11 cellular contexts compared by ENCODE assay signal in genomic region chr7:137954614-137955013, GRCh38. TPM values are rescaled to one million over a fixed set of nuclear protein-coding genes. Genes with fewer than 3 reads are reported as not detected.
A peak's percentile ranks its signal among the peaks of the same experiment; 100 is the strongest.
DNase-seq lines count a peak whose midpoint lies in the region; ATAC-seq and TF ChIP-seq lines count a peak whose summit lies in the region.
"Had no signal": no experiment of that assay in that cellular context is flagged by ENCODE, and none has a peak within 500 bp of the region (broad histone marks: within the 10 kb centered on the region; RNA-seq: fewer than 3 reads in every experiment).

No MANE protein-coding gene starts in this region.

- H2AK5ac ChIP-seq in IMR-90 (ENCODE audit: low read depth, low read length), result peak overlapping the region; percentile 74
- H2AK5ac ChIP-seq in mesenchymal stem cell (ENCODE audit: low read length, severe bottlenecking), result peak overlapping the region; percentile 33

- ATAC-seq in IMR-90 (ENCODE audit: low read depth), result no peak; the same call in 1 of the 2 replicates
- no peak for ATAC-seq in GM19463 (IDR thresholded peaks at IDR 0.05; ENCODE audit: unreplicated experiment)

- peaks cover 36% of the 10 kb centered on the region for H3K9me1 ChIP-seq in IMR-90 (ENCODE audit: insufficient read depth, low read length)

- peak overlapping the region in 1 of 2 experiments; percentile 76 for H2BK12ac ChIP-seq in mesenchymal stem cell (ENCODE audit: low read length in 2 of 2)

- no peak for TF ChIP-seq EP300 in tibial nerve (IDR thresholded peaks at IDR 0.05)

- peak overlapping the region; percentile 37; the same call in 1 of the 2 replicates for H3K4me2 ChIP-seq in IMR-90 (ENCODE audit: low read depth, low read length)
- no peak overlapping the region for H3K4me2 ChIP-seq in mesenchymal stem cell (ENCODE audit: low read length, poor library complexity, severe bottlenecking)

- H2BK20ac ChIP-seq in IMR-90 (ENCODE audit: low read depth, low read length), result peak overlapping the region; percentile 7; the same call in 1 of the 2 replicates

- DNase-seq in IMR-90 (peak; percentile 42), astrocyte of the spinal cord (ENCODE audit: low read depth, low spot score) (peak; percentile 46), mesenchymal stem cell (peak; percentile 88), tibial nerve (ENCODE audit: low spot score in 2 of 2) (no peak), SW480 (ENCODE audit: low spot score) (no peak), A172 (ENCODE audit: low spot score) (no peak)
- DNase-seq: anterior cingulate cortex; DND-41; naive B cell; stimulated activated CD4-positive, alpha-beta T cell treated with anti-CD3 and anti-CD28 coated beads, Interleukin-12 subunit alpha, Interleukin-12 subunit beta, amount 100 ng/mL, for 4 hours had no signal

- peak overlapping the region; percentile 40; the same call in 1 of the 2 replicates for H3K56ac ChIP-seq in IMR-90 (ENCODE audit: extremely low read depth, insufficient read depth, low read length)

- peaks cover 6% of the 10 kb centered on the region; the same call in 1 of the 2 replicates for H3K36me3 ChIP-seq in IMR-90 (ENCODE audit: control insufficient read depth, insufficient read depth, low read length)
- H3K36me3 ChIP-seq in mesenchymal stem cell (ENCODE audit: control insufficient read depth in 1 of 2, insufficient read depth in 2 of 2, low read depth in 1 of 2, low read length in 2 of 2), result peaks cover 0 to 14% of the 10 kb centered on the region in 2 experiments
- no peaks in the 10 kb centered on the region for H3K36me3 ChIP-seq in tibial nerve

- peak overlapping the region; percentile 58; the same call in 1 of the 2 replicates for H3K14ac ChIP-seq in IMR-90 (replicated peaks; ENCODE audit: low read depth, low read length)
- no peak overlapping the region for H3K14ac ChIP-seq in mesenchymal stem cell (ENCODE audit: low read length in 2 of 2)

- 0 out of 2 replicates have a peak overlapping the region, but pooled peaks have one; percentile 7 for H3K23ac ChIP-seq in IMR-90 (ENCODE audit: low read depth, low read length)
- H3K23ac ChIP-seq in mesenchymal stem cell (ENCODE audit: low read length in 2 of 2), result no peak overlapping the region

- H3K18ac ChIP-seq in IMR-90 (ENCODE audit: low read depth, low read length) (peak overlapping the region; percentile 58; the same call in 1 of the 2 replicates), mesenchymal stem cell (ENCODE audit: low read depth in 1 of 2, low read length in 2 of 2) (peak overlapping the region; percentile 37 to 46)

- no peaks in the 10 kb centered on the region for H3K27me3 ChIP-seq in IMR-90 (ENCODE audit: control insufficient read depth, insufficient read depth, low read length)
- no peaks in the 10 kb centered on the region for H3K27me3 ChIP-seq in mesenchymal stem cell (ENCODE audit: control insufficient read depth in 1 of 2, insufficient read depth in 1 of 2, low read length in 2 of 2)
- H3K27me3 ChIP-seq in tibial nerve, result no peaks in the 10 kb centered on the region

- TF ChIP-seq POLR2A in IMR-90 (IDR thresholded peaks at IDR 0.05; ENCODE audit: low read depth, low read length) (no peak), tibial nerve (IDR thresholded peaks at IDR 0.05) (no peak)

- peak overlapping the region; percentile 55; the same call in 1 of the 2 replicates for H3K4ac ChIP-seq in IMR-90 (ENCODE audit: low read depth, low read length)
- H3K4ac ChIP-seq in mesenchymal stem cell (ENCODE audit: low read depth in 1 of 2, low read length in 2 of 2), result peak overlapping the region in 1 of 2 experiments; percentile 22

- no peak overlapping the region for H2AFZ ChIP-seq in IMR-90 (replicated peaks; ENCODE audit: low read length, poor library complexity)
- no peak overlapping the region for H2AFZ ChIP-seq in mesenchymal stem cell (ENCODE audit: low read depth, low read length)

- H4K91ac ChIP-seq in IMR-90 (ENCODE audit: insufficient read depth, low read depth, low read length), result peak overlapping the region; percentile 7; the same call in 1 of the 2 replicates
- H4K91ac ChIP-seq in mesenchymal stem cell (ENCODE audit: low read length), result no peak overlapping the region

- H3K9me3 ChIP-seq in IMR-90 (ENCODE audit: control insufficient read depth, insufficient read depth, low read length), result no peaks in the 10 kb centered on the region
- no peaks in the 10 kb centered on the region for H3K9me3 ChIP-seq in mesenchymal stem cell (ENCODE audit: control insufficient read depth, low read length)
- no peaks in the 10 kb centered on the region for H3K9me3 ChIP-seq in tibial nerve

- no peak overlapping the region for H3K9ac ChIP-seq in IMR-90 (ENCODE audit: low read depth, low read length)
- H3K9ac ChIP-seq in mesenchymal stem cell (ENCODE audit: low read length), result no peak overlapping the region

- CTCF ChIA-PET in IMR-90 (lab: Yijun Ruan, JAX), result interaction anchor here (1.8 kb wide), 1 partner anchor 12 kb away, joined by 4 read pairs; no protein-coding TSS in a partner anchor

- H4K20me1 ChIP-seq in IMR-90 (ENCODE audit: insufficient read depth, low read length), result peaks cover 88% of the 10 kb centered on the region

- no TSS peak for BruUV-seq in IMR-90 (replicated peaks; lab: Mats Ljungman, UMichigan)

- WGBS in IMR-90 (ENCODE audit: extremely low coverage in 2 of 2, insufficient read length in 1 of 2), 2 experiments, result no CpG with 5 or more reads among the region's 2 CpGs
- WGBS in mesenchymal stem cell, result 10% methylated on average over 2 of the region's 2 CpGs
- WGBS in tibial nerve, 2 donors, result 35 to 60% methylated on average over 2 of the region's 2 CpGs

- H2BK5ac ChIP-seq in IMR-90 (ENCODE audit: low read depth, low read length, poor library complexity, severe bottlenecking) (peak overlapping the region; percentile 85), mesenchymal stem cell (ENCODE audit: low read depth, low read length, poor library complexity, severe bottlenecking) (no peak overlapping the region)

- H3K79me1 ChIP-seq in IMR-90 (ENCODE audit: low read depth in 1 of 2, low read length in 2 of 2), result peaks cover 45 to 93% of the 10 kb centered on the region in 2 experiments
- peaks cover 5% of the 10 kb centered on the region for H3K79me1 ChIP-seq in mesenchymal stem cell (replicated peaks; ENCODE audit: low read length, poor library complexity, severe bottlenecking)

- intact Hi-C loops in IMR-90 (cut with micrococcal nuclease), result no loop called here

- peak overlapping the region; percentile 19; the same call in 1 of the 2 replicates for H4K5ac ChIP-seq in IMR-90 (ENCODE audit: low read depth, low read length)

- H3K27ac ChIP-seq in IMR-90 (ENCODE audit: insufficient read depth, low read length) (no peak overlapping the region), mesenchymal stem cell (ENCODE audit: low read length, poor library complexity, severe bottlenecking) (peak overlapping the region; percentile 94), tibial nerve (peak overlapping the region in 3 of 4 donors; percentile 70 to 87 (median 81))

- POLR2A ChIA-PET in IMR-90 (lab: Charles Lee; ENCODE audit: unreplicated experiment), result no interaction called here

- H3K4me3 ChIP-seq in IMR-90 (ENCODE audit: insufficient read depth, low read depth, low read length) (no peak overlapping the region), astrocyte of the spinal cord (ENCODE audit: low read depth, low read length) (no peak overlapping the region), mesenchymal stem cell (ENCODE audit: insufficient read depth in 1 of 2, low read depth in 1 of 2, low read length in 2 of 2) (no peak overlapping the region), tibial nerve (no peak overlapping the region)

- dilution Hi-C loops in IMR-90 (cut with HindIII; ENCODE audit: low sequenced_read_pairs, unreplicated experiment), result no loop called here

- in situ Hi-C loops in IMR-90 (cut with MboI; ENCODE audit: low sequenced_read_pairs), result no loop called here
- in situ Hi-C loops in astrocyte of the spinal cord (cut with HindIII; ENCODE audit: low sequenced_read_pairs), result no loop called here

- H4K8ac ChIP-seq in IMR-90 (ENCODE audit: low read depth in 2 of 2, low read length in 2 of 2), result peak overlapping the region in 1 of 2 experiments; percentile 20; a peak in 3 of 4 replicates
- peak overlapping the region; percentile 55 for H4K8ac ChIP-seq in mesenchymal stem cell (ENCODE audit: low read length)

- H2BK120ac ChIP-seq in IMR-90 (ENCODE audit: low read depth, low read length) (peak overlapping the region; percentile 35; the same call in 1 of the 2 replicates), mesenchymal stem cell (ENCODE audit: low read depth, low read length) (no peak overlapping the region)

- TF ChIP-seq CTCF in IMR-90 (conservative IDR thresholded peaks at IDR 0.05; ENCODE audit: low read depth, low read length), result no peak
- no peak for TF ChIP-seq CTCF in astrocyte of the spinal cord (IDR thresholded peaks at IDR 0.05; ENCODE audit: low read depth, low read length)
- no peak for TF ChIP-seq CTCF in tibial nerve (IDR thresholded peaks at IDR 0.05)

- TF ChIP-seq RAD21 in IMR-90 (IDR thresholded peaks at IDR 0.05; ENCODE audit: low read length), result no peak

- H3K4me1 ChIP-seq in IMR-90 (ENCODE audit: control insufficient read depth, insufficient read depth, low read length) (peaks cover 25% of the 10 kb centered on the region), mesenchymal stem cell (ENCODE audit: control insufficient read depth, insufficient read depth, low read depth, low read length) (peaks cover 16% of the 10 kb centered on the region), tibial nerve (peaks cover 0 to 97% (median 29%) of the 10 kb centered on the region in 4 donors)

- H2AK9ac ChIP-seq in IMR-90 (replicated peaks; ENCODE audit: low read depth, low read length, poor library complexity), result no peak overlapping the region

- no peak overlapping the region; the same call in 2 of the 3 replicates for H2BK15ac ChIP-seq in IMR-90 (ENCODE audit: low read depth, low read length)
- H2BK15ac ChIP-seq in mesenchymal stem cell (ENCODE audit: low read depth, poor library complexity, severe bottlenecking), result no peak overlapping the region

TF ChIP-seq in IMR-90, 13 proteins besides CTCF, POLR2A, EP300 and RAD21:
- 0 out of 2 replicates have a peak, but pooled peaks have one; percentile 0 for TF ChIP-seq CEBPB (IDR thresholded peaks at IDR 0.05; ENCODE audit: low read depth, low read length)
- no peak for TF ChIP-seq BHLHE40 (IDR thresholded peaks at IDR 0.05; ENCODE audit: low read depth, low read length)

RNA-seq across cellular contexts. Expression of gene CREB3L2, which starts 47.3 kb away (rescaled TPM):
- total RNA-seq in IMR-90 (2012; rRNA removed), result 35.8 and 42.3 TPM in 2 replicates
- polyA plus RNA-seq in IMR-90 (2012; rRNA removed), result 57.9 and 65.1 TPM in 2 replicates
- polyA plus RNA-seq in IMR-90 (2012; cell fraction: cytosol; rRNA removed), result 31.6 and 44.4 TPM in 2 replicates
- polyA plus RNA-seq in IMR-90 (2012; cell fraction: nucleus; rRNA removed; ENCODE audit: low replicate concordance), result 38.6 and 56.6 TPM in 2 replicates
- polyA plus RNA-seq in mesenchymal stem cell (2013, experiment 1 of 2), result 52.7 TPM
- polyA plus RNA-seq in mesenchymal stem cell (2013, experiment 2 of 2), result 51.1 TPM
- 10 to 100 TPM; 43.5 to 73.0 (median 51.2) TPM for total RNA-seq in tibial nerve
- total RNA-seq in A172 (2014; rRNA removed; shearing (Covaris generic)), result 3.9 and 5.5 TPM in 2 replicates

Comparison
In these comparisons a context has a peak if more than half of its experiments do, and no peak if none do; other contexts are left out.
1. DNase-seq: peak in IMR-90 (single experiment), astrocyte of the spinal cord (single experiment) and mesenchymal stem cell (single experiment); none in tibial nerve (0 of 2), SW480 (single experiment) and A172 (single experiment).